In the genomic region with DNA sequence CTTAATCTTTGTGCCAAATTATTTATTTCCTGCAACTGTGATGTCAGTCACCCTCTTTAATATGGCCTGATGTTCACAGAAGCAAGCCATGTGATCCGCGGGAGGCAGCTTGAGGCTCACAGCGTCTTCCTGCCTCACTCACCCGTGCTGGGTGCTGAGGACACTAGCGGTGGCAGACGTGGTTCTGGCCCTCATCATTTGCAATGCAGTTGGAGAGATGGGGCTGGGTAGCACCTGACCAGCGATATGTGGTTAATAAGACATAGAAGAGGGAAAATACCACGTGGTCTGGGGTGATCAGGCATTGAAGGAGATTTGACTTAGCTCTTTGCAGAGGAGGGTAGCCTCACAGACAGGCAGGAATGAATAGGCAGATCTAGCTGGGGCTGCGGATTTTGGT, we compare ENCODE assay signal across 17 cellular contexts.
DNase-seq lines count a peak whose midpoint lies in the region; ATAC-seq and TF ChIP-seq lines count a peak whose summit lies in the region.
"Had no signal": no experiment of that assay in that cellular context is flagged by ENCODE, and none has a peak within 500 bp of the region (broad histone marks: within the 10 kb centered on the region; RNA-seq: fewer than 3 reads in every experiment).

No MANE protein-coding gene starts in this region.

- no peak overlapping the region for H2BK120ac ChIP-seq in neuronal stem cell (ENCODE audit: low read depth, low read length)

- H3K27me3 Mint-ChIP-seq in activated T-cell treated with anti-CD3 and anti-CD28 coated beads, Interleukin-2, amount 50 U/mL, for 72 hours (ENCODE audit: low read depth) = no peaks in the 10 kb centered on the region
- H3K27me3 Mint-ChIP-seq in brain = peaks cover 5% of the 10 kb centered on the region

- no peak overlapping the region for H2BK15ac ChIP-seq in neuronal stem cell (ENCODE audit: low read length)

- H3K23ac ChIP-seq in neuronal stem cell (ENCODE audit: low read depth, low read length, poor library complexity) = no peak overlapping the region

- ATAC-seq in activated T-cell treated with anti-CD3 and anti-CD28 coated beads, Interleukin-2, amount 50 U/mL, for 72 hours (replicated peaks in 1 of 2) = no peak
- peak; percentile 44 for ATAC-seq in HG02885 (IDR thresholded peaks at IDR 0.05; ENCODE audit: poor library complexity, unreplicated experiment)
- ATAC-seq: A549, Right ventricle myocardium inferior had no signal

- peaks cover 4 to 9% of the 10 kb centered on the region in 2 donors for H3K9me3 ChIP-seq in neuronal stem cell (replicated peaks in 1 of 2; ENCODE audit: control insufficient read depth in 2 of 2, insufficient read depth in 1 of 2, low read depth in 1 of 2, low read length in 2 of 2)
- H3K9me3 ChIP-seq: A549 had no signal

- no peak overlapping the region for H2BK5ac ChIP-seq in neuronal stem cell (ENCODE audit: low read length)

- H2BK12ac ChIP-seq in neuronal stem cell (ENCODE audit: low read length) = peak overlapping the region; percentile 4

- peaks cover 39% of the 10 kb centered on the region for H3K4me1 Mint-ChIP-seq in activated T-cell treated with anti-CD3 and anti-CD28 coated beads, Interleukin-2, amount 50 U/mL, for 72 hours (ENCODE audit: low read depth)
- peaks cover 74% of the 10 kb centered on the region for H3K4me1 Mint-ChIP-seq in brain

- no peak overlapping the region for H4K91ac ChIP-seq in neuronal stem cell (ENCODE audit: low read depth, low read length, poor library complexity)

- peak overlapping the region; percentile 11 for H3K27ac Mint-ChIP-seq in activated T-cell treated with anti-CD3 and anti-CD28 coated beads, Interleukin-2, amount 50 U/mL, for 72 hours
- H3K27ac Mint-ChIP-seq in brain = peak overlapping the region in 3 of 5 experiments; percentile 21 to 87 (median 41)

- no peaks in the 10 kb centered on the region for H3K36me3 ChIP-seq in neuronal stem cell (replicated peaks in 1 of 2; ENCODE audit: control insufficient read depth in 2 of 2, insufficient read depth in 2 of 2, low read length in 2 of 2)
- H3K36me3 ChIP-seq: adrenal gland had no signal

- H3K79me1 ChIP-seq in neuronal stem cell (ENCODE audit: low read depth, low read length) = no peaks in the 10 kb centered on the region

- H3K18ac ChIP-seq in neuronal stem cell (ENCODE audit: low read length) = peak overlapping the region; percentile 61

- H3K27ac ChIP-seq in neuronal stem cell (replicated peaks; ENCODE audit: low read length) = peak overlapping the region; percentile 14
- H3K27ac ChIP-seq: A549, adrenal gland, BLaER1 had no signal

- no peak overlapping the region for H2AK5ac ChIP-seq in neuronal stem cell (ENCODE audit: low read depth, low read length)

- H3K4me3 Mint-ChIP-seq in activated T-cell treated with anti-CD3 and anti-CD28 coated beads, Interleukin-2, amount 50 U/mL, for 72 hours = no peak overlapping the region
- H3K4me3 Mint-ChIP-seq in brain = no peak overlapping the region
- H3K4me3 Mint-ChIP-seq: neural crest cell had no signal

- DNase-seq in activated T-cell treated with anti-CD3 and anti-CD28 coated beads, Interleukin-2, amount 50 U/mL, for 72 hours = no peak
- no peak for DNase-seq in activated T-cell treated with anti-CD3 and anti-CD28 coated beads, Interleukin-2, amount 50 U/mL, for 48 hours
- DNase-seq in neuronal stem cell (ENCODE audit: low spot score) = no peak
- DNase-seq in amygdala (lab: John Stamatoyannopoulos, UW) = no peak
- no peak for DNase-seq in stimulated activated CD4-positive, alpha-beta T cell treated with anti-CD3 and anti-CD28 coated beads, Interleukin-15, amount 100 ng/mL, for 24 hours
- DNase-seq in COLO668 (lab: John Stamatoyannopoulos, UW; ENCODE audit: unreplicated experiment) = no peak
- DNase-seq: adrenal gland, dermis blood vessel endothelial cell, foreskin fibroblast, NCI-H1105 treated with DMSO at 0.1 percent for 48 hours, NCI-H526 treated with DMSO at 0.1 percent for 48 hours had no signal

- H3K4ac ChIP-seq in neuronal stem cell (ENCODE audit: low read length) = no peak overlapping the region

- no peak overlapping the region for H3K14ac ChIP-seq in neuronal stem cell (ENCODE audit: low read length)

- no peak overlapping the region for H2AFZ ChIP-seq in neuronal stem cell (ENCODE audit: low read length)

- no peaks in the 10 kb centered on the region for H3K27me3 ChIP-seq in neuronal stem cell (ENCODE audit: control insufficient read depth in 3 of 3, insufficient read depth in 3 of 3, low read depth in 1 of 3, low read length in 3 of 3)
- H3K27me3 ChIP-seq: adrenal gland, BLaER1 had no signal

- no peaks in the 10 kb centered on the region for H3K36me3 Mint-ChIP-seq in activated T-cell treated with anti-CD3 and anti-CD28 coated beads, Interleukin-2, amount 50 U/mL, for 72 hours (ENCODE audit: insufficient read depth in 2 of 2)
- H3K36me3 Mint-ChIP-seq in brain = peaks cover 26% of the 10 kb centered on the region

- no peak overlapping the region for H3K4me3 ChIP-seq in neuronal stem cell (ENCODE audit: low read length in 2 of 2)
- H3K4me3 ChIP-seq: A549, adrenal gland, BLaER1 had no signal

- H3K9ac ChIP-seq in neuronal stem cell (ENCODE audit: low read depth, low read length, poor library complexity) = no peak overlapping the region
- H3K9ac ChIP-seq: BLaER1 had no signal

- H4K8ac ChIP-seq in neuronal stem cell (ENCODE audit: low read depth, low read length) = peak overlapping the region; percentile 3

- WGBS in neuronal stem cell (ENCODE audit: extremely low coverage in 2 of 2, insufficient read length in 2 of 2, insufficient replicate concordance in 1 of 2), 2 donors = no CpG with 5 or more reads among the region's 9 CpGs

- peaks cover 8 to 11% of the 10 kb centered on the region in 2 donors for H3K4me1 ChIP-seq in neuronal stem cell (ENCODE audit: control insufficient read depth in 2 of 2, insufficient read depth in 1 of 2, low read depth in 1 of 2, low read length in 2 of 2)
- H3K4me1 ChIP-seq: A549, BLaER1 had no signal

- TF ChIP-seq CTCF in brain (conservative IDR thresholded peaks at IDR 0.05) = no peak

- H3K9me3 Mint-ChIP-seq in activated T-cell treated with anti-CD3 and anti-CD28 coated beads, Interleukin-2, amount 50 U/mL, for 72 hours = no peaks in the 10 kb centered on the region
- peaks cover 0 to 19% (median 10%) of the 10 kb centered on the region in 5 experiments for H3K9me3 Mint-ChIP-seq in brain
- H3K9me3 Mint-ChIP-seq: neural crest cell had no signal

- no peak overlapping the region for H3K4me2 ChIP-seq in neuronal stem cell (ENCODE audit: insufficient read depth, low read length, poor library complexity, severe bottlenecking)
- H3K4me2 ChIP-seq: A549, BLaER1 had no signal
